17 cellular contexts compared by ENCODE assay signal in genomic region chr9:121434946-121435345, GRCh38.
A peak's percentile ranks its signal among the peaks of the same experiment; 100 is the strongest.
DNase-seq lines count a peak whose midpoint lies in the region; ATAC-seq and TF ChIP-seq lines count a peak whose summit lies in the region.
"Had no signal": no experiment of that assay in that cellular context is flagged by ENCODE, and none has a peak within 500 bp of the region (broad histone marks: within the 10 kb centered on the region; RNA-seq: fewer than 3 reads in every experiment).

No MANE protein-coding gene starts in this region.

- H3K4me1 Mint-ChIP-seq in nephron progenitor cell, result no peaks in the 10 kb centered on the region
- H3K4me1 Mint-ChIP-seq: T-cell had no signal

- ATAC-seq in lower lobe of right lung (peak; percentile 47 to 89), GM18519 (IDR thresholded peaks at IDR 0.05; ENCODE audit: low FRiP score, unreplicated experiment) (no peak)
- ATAC-seq: T-cell had no signal

- no peak overlapping the region for H3K4me3 ChIP-seq in AG10803 (ENCODE audit: low read length)
- H3K4me3 ChIP-seq in choroid plexus epithelial cell (ENCODE audit: low read depth, low read length), result no peak overlapping the region
- H3K4me3 ChIP-seq in lower lobe of right lung, result no peak overlapping the region
- H3K4me3 ChIP-seq in lower leg skin (ENCODE audit: low read depth, poor library complexity, severe bottlenecking), result no peak overlapping the region
- H3K4me3 ChIP-seq: ovary had no signal

- TF ChIP-seq CTCF in AG10803 (conservative IDR thresholded peaks at IDR 0.05; ENCODE audit: low read length) (no peak), choroid plexus epithelial cell (conservative IDR thresholded peaks at IDR 0.05; ENCODE audit: low read depth, low read length) (no peak), lower lobe of right lung (IDR thresholded peaks at IDR 0.05) (no peak), nephron progenitor cell (IDR thresholded peaks at IDR 0.05) (no peak), lower leg skin (IDR thresholded peaks at IDR 0.05) (no peak)

- H3K27me3 Mint-ChIP-seq in nephron progenitor cell (ENCODE audit: low read depth, poor library complexity), result peaks cover 19% of the 10 kb centered on the region

- intact Hi-C loops in lower lobe of right lung (cut with DNase I), result no loop called here
- intact Hi-C loops in lower leg skin (cut with DNase I; ENCODE audit: low total_unique reads), result no loop called here

- H3K27ac Mint-ChIP-seq in nephron progenitor cell, result no peak overlapping the region
- H3K27ac Mint-ChIP-seq: T-cell had no signal

- peak; percentile 69 for DNase-seq in AG10803 (ENCODE audit: low read depth)
- peak; percentile 3 for DNase-seq in HS-5 (ENCODE audit: low read depth)
- peak; percentile 80 for DNase-seq in choroid plexus epithelial cell (ENCODE audit: low read depth)
- no peak for DNase-seq in lower lobe of right lung
- no peak for DNase-seq in nephron progenitor cell
- DNase-seq in lower leg skin (ENCODE audit: low spot score in 2 of 2), result no peak
- DNase-seq in NCI-H2196 (lab: John Stamatoyannopoulos, UW; ENCODE audit: unreplicated experiment), result no peak
- DNase-seq: activated naive CD4-positive, alpha-beta T cell treated with anti-CD3 and anti-CD28 coated beads, Interleukin-2, amount 50 U/mL, for 16 hours; activated T-cell treated with anti-CD3 and anti-CD28 coated beads for 4 hours; BE2C; Kasumi-1; NCI-H226; ovary; stimulated activated CD4-positive, alpha-beta T cell treated with anti-CD3 and anti-CD28 coated beads, Interleukin-4, amount 100 ng/mL, for 24 hours; substantia nigra; T-cell had no signal

- H3K4me1 ChIP-seq in lower lobe of right lung, result no peaks in the 10 kb centered on the region
- H3K4me1 ChIP-seq: BE2C had no signal

- no peak overlapping the region for H3K4me3 Mint-ChIP-seq in nephron progenitor cell
- H3K4me3 Mint-ChIP-seq: T-cell had no signal

- no peak for TF ChIP-seq POLR2A in lower leg skin (IDR thresholded peaks at IDR 0.05)

- no peaks in the 10 kb centered on the region for H3K36me3 Mint-ChIP-seq in nephron progenitor cell (ENCODE audit: low read depth)
- H3K36me3 Mint-ChIP-seq: T-cell had no signal

- no peaks in the 10 kb centered on the region for H3K9me3 Mint-ChIP-seq in nephron progenitor cell
- H3K9me3 Mint-ChIP-seq: T-cell had no signal

- no peaks in the 10 kb centered on the region for H3K36me3 ChIP-seq in lower lobe of right lung
- H3K36me3 ChIP-seq: BE2C, ovary had no signal

- no peak overlapping the region for H3K27ac ChIP-seq in lower lobe of right lung
- H3K27ac ChIP-seq: ovary had no signal

- no peaks in the 10 kb centered on the region for H3K27me3 ChIP-seq in lower lobe of right lung (ENCODE audit: low read depth)
- H3K27me3 ChIP-seq: ovary had no signal

- H3K9me3 ChIP-seq in lower lobe of right lung, result no peaks in the 10 kb centered on the region
- H3K9me3 ChIP-seq: BE2C, ovary had no signal

Comparison
In these comparisons a context has a peak if more than half of its experiments do, and no peak if none do; other contexts are left out.
1. DNase-seq: peak in AG10803 (single experiment), HS-5 (single experiment) and choroid plexus epithelial cell (single experiment); none in lower lobe of right lung (single experiment), nephron progenitor cell (single experiment), lower leg skin (0 of 2) and NCI-H2196 (single experiment).